14 cellular contexts compared by ENCODE assay signal in the genomic region with DNA sequence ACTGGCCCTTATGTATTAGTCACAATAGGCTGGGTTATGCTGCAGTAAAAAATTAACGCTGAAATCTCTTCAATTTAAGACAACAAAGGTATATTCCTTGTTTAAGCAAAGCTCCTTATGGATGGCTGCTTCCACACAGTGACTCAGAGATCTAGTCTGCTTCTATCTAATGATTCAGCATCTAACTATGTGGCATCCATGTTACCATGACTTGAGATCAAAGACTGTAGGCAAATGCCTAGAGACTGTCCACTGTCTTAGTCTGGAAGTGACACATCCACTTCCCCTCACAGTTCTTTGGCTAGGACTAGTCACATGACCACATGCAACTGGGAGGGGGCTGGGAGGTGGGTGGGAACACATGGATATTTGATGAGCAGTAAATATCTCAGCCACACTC.
A peak's percentile ranks its signal among the peaks of the same experiment; 100 is the strongest.
DNase-seq lines count a peak whose midpoint lies in the region; ATAC-seq and FAIRE-seq lines count a peak whose summit lies in the region.
"Had no signal": no experiment of that assay in that cellular context is flagged by ENCODE, and none has a peak within 500 bp of the region (broad histone marks: within the 10 kb centered on the region; RNA-seq: fewer than 3 reads in every experiment).

No MANE protein-coding gene starts in this region.

- no peak for ATAC-seq in HG03025 (IDR thresholded peaks at IDR 0.05; ENCODE audit: low FRiP score, unreplicated experiment)
- ATAC-seq: gastroesophageal sphincter; left cardiac atrium; naive thymus-derived CD4-positive, alpha-beta T cell had no signal

- peak; percentile 43 for DNase-seq in AG08396 (ENCODE audit: low spot score)
- DNase-seq in HS-27A (ENCODE audit: low read depth): peak; percentile 83
- peak; percentile 75 for DNase-seq in amniotic epithelial cell (ENCODE audit: low read depth)
- DNase-seq in iris pigment epithelial cell (ENCODE audit: low read depth): peak; percentile 91
- DNase-seq in activated T-cell treated with anti-CD3 and anti-CD28 coated beads, Interleukin-2, amount 50 U/mL, for 1 hour: no peak
- no peak for DNase-seq in GM19239 (ENCODE audit: insufficient read length, low spot score)
- DNase-seq in NCI-H128 (lab: John Stamatoyannopoulos, UW; ENCODE audit: unreplicated experiment): no peak
- DNase-seq: activated naive CD4-positive, alpha-beta T cell treated with anti-CD3 and anti-CD28 coated beads, Interleukin-2, amount 10 ng/mL, durations not matched to agents 7 days and 5 days; left cardiac atrium; naive thymus-derived CD4-positive, alpha-beta T cell; NCI-H1092 treated with DMSO at 0.1 percent for 48 hours; NCI-H345 had no signal

- no peak for FAIRE-seq in GM19239 (lab: Jason Lieb, UNC)

Comparison
In these comparisons a context has a peak if more than half of its experiments do, and no peak if none do; other contexts are left out.
1. DNase-seq: peak in AG08396 (single experiment), HS-27A (single experiment), amniotic epithelial cell (single experiment) and iris pigment epithelial cell (single experiment); none in activated T-cell treated with anti-CD3 and anti-CD28 coated beads, Interleukin-2, amount 50 U/mL, for 1 hour (single experiment), GM19239 (single experiment) and NCI-H128 (single experiment).